1 cellular context compared by ENCODE assay signal in genomic region chr21:32278518-32279376, GRCh38.
TF ChIP-seq lines count a peak whose summit lies in the region.

TSS of gene MIS18A (minus strand) at chr21:32279049. CDS start at chr21:32279014, 35 bp downstream.

TF ChIP-seq in WTC11, 78 proteins besides CTCF, POLR2A, EP300 and RAD21 (continued from another document):
- TF ChIP-seq ZNF281 (CRISPR knock-in tag; IDR thresholded peaks at IDR 0.05) (no peak; the same call in 1 of the 2 replicates), GTF2I (CRISPR knock-in tag; conservative IDR thresholded peaks at IDR 0.05) (no peak), KAT7 (CRISPR knock-in tag; IDR thresholded peaks at IDR 0.05; ENCODE audit: borderline replicate concordance) (0 out of 2 replicates have a peak, but pooled peaks have one; percentile 31), ZNF138 (CRISPR knock-in tag; conservative IDR thresholded peaks at IDR 0.05) (no peak), ZBTB43 (CRISPR knock-in tag; IDR thresholded peaks at IDR 0.05) (0 out of 2 replicates have a peak, but pooled peaks have one; percentile 64), FOXK1 (CRISPR knock-in tag; IDR thresholded peaks at IDR 0.05) (peak; percentile 58; the same call in 1 of the 2 replicates), MAX (CRISPR knock-in tag; IDR thresholded peaks at IDR 0.05) (peak; percentile 63; the same call in 1 of the 2 replicates), IRF1 (CRISPR knock-in tag; IDR thresholded peaks at IDR 0.05) (peak; percentile 63; the same call in 1 of the 2 replicates), ZNF512 (CRISPR knock-in tag; IDR thresholded peaks at IDR 0.05; ENCODE audit: borderline replicate concordance) (no peak), ETV6 (CRISPR knock-in tag; IDR thresholded peaks at IDR 0.05) (peak; percentile 87), ZNF671 (CRISPR knock-in tag; IDR thresholded peaks at IDR 0.05) (no peak), ARID4B (CRISPR knock-in tag; IDR thresholded peaks at IDR 0.05; ENCODE audit: borderline replicate concordance) (peak; percentile 55; the same call in 1 of the 2 replicates), E2F5 (CRISPR knock-in tag; IDR thresholded peaks at IDR 0.05) (no peak), FOXJ3 (CRISPR knock-in tag; IDR thresholded peaks at IDR 0.05; ENCODE audit: borderline replicate concordance) (no peak), SMAD4 (CRISPR knock-in tag; IDR thresholded peaks at IDR 0.05) (no peak), USF1 (CRISPR knock-in tag; IDR thresholded peaks at IDR 0.05) (peak; percentile 12; the same call in 1 of the 2 replicates)
TF ChIP-seq in WTC11: peak in this region for 19.
